ENCODE assay signal across 25 cellular contexts in the genomic region with DNA sequence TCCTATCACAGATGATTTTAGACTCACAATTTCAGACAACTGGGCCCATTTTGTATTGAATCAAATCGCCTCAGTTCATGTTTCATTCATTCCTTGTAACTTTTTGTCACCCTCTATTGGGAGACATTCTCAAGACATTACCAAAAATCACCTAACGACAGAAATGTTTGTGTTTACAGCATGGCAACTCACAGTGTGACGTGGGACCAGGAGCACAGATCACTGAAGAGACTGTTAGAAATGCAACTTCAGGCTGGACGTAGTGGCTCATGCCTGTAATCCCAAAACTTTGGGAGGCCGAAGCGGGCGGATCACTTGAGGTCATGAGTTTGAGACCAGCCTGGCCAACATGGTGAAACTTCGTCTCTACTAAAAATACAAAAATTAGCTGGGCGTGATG.
"Had no signal": no experiment of that assay in that cellular context is flagged by ENCODE, and none has a peak within 500 bp of the region (broad histone marks: within the 10 kb centered on the region; RNA-seq: fewer than 3 reads in every experiment).

No MANE protein-coding gene starts in this region.

- H3K9me3 ChIP-seq: colonic mucosa, esophagus muscularis mucosa, esophagus squamous epithelium, gastrocnemius medialis, gastroesophageal sphincter, heart left ventricle, heart right ventricle had no signal

- H3K27me3 ChIP-seq: colonic mucosa, dorsolateral prefrontal cortex, esophagus muscularis mucosa, esophagus squamous epithelium, foreskin keratinocyte, gastrocnemius medialis, gastroesophageal sphincter, heart left ventricle, heart right ventricle had no signal

- H3K9me3 Mint-ChIP-seq: dendritic cell treated with granulocyte-macrophage colony-stimulating factor and Interleukin-4, amounts not matched to agents 40 ng/mL and 50 ng/mL, for 4 days; effector memory CD8-positive, alpha-beta T cell; endodermal cell had no signal

- H3K4me3 ChIP-seq: colonic mucosa, coronary artery, esophagus muscularis mucosa, esophagus squamous epithelium, gastrocnemius medialis, gastroesophageal sphincter, heart left ventricle, heart right ventricle had no signal

- H3K27me3 Mint-ChIP-seq: dendritic cell treated with granulocyte-macrophage colony-stimulating factor and Interleukin-4, amounts not matched to agents 40 ng/mL and 50 ng/mL, for 4 days; effector memory CD8-positive, alpha-beta T cell had no signal

- H3K4me1 ChIP-seq: colonic mucosa, esophagus squamous epithelium, foreskin keratinocyte had no signal

- ATAC-seq: effector memory CD8-positive, alpha-beta T cell; esophagus mucosa; foreskin keratinocyte; gastrocnemius medialis; gastroesophageal sphincter; heart left ventricle; heart right ventricle had no signal

- H3K27ac ChIP-seq: colonic mucosa, coronary artery, epithelial cell of prostate, esophagus squamous epithelium, foreskin keratinocyte, gastrocnemius medialis, heart left ventricle, heart right ventricle had no signal

- DNase-seq: colonic mucosa; cortex of kidney; dermis blood vessel endothelial cell; dorsolateral prefrontal cortex; effector CD4-positive, alpha-beta T cell; effector CD8-positive, alpha-beta T cell; effector memory CD4-positive, alpha-beta T cell; effector memory CD8-positive, alpha-beta T cell; endodermal cell; erythroblast; esophagus squamous epithelium; foreskin fibroblast; foreskin keratinocyte; foreskin melanocyte; gastrocnemius medialis; glutamatergic neuron; head of caudate nucleus; heart left ventricle; heart right ventricle had no signal

- H3K27ac Mint-ChIP-seq: dendritic cell treated with granulocyte-macrophage colony-stimulating factor and Interleukin-4, amounts not matched to agents 40 ng/mL and 50 ng/mL, for 4 days; effector memory CD8-positive, alpha-beta T cell; endodermal cell had no signal

- H3K36me3 ChIP-seq: colonic mucosa, esophagus muscularis mucosa, esophagus squamous epithelium, gastrocnemius medialis, gastroesophageal sphincter, heart left ventricle, heart right ventricle had no signal

- H3K4me3 Mint-ChIP-seq: dendritic cell treated with granulocyte-macrophage colony-stimulating factor and Interleukin-4, amounts not matched to agents 40 ng/mL and 50 ng/mL, for 4 days; effector memory CD8-positive, alpha-beta T cell; endodermal cell had no signal
